Comparison of ENCODE assay signal across 1 cellular context in genomic region chr2:61604433-61604832, GRCh38.
TF ChIP-seq lines count a peak whose summit lies in the region.

No MANE protein-coding gene starts in this region.

TF ChIP-seq in GM23338, 12 proteins besides CTCF, POLR2A, EP300 and RAD21 (continued from another document):
- TF ChIP-seq ZNF462 (CRISPR knock-in tag; IDR thresholded peaks at IDR 0.05) = no peak
